Comparison of ENCODE assay signal across 1 cellular context in the genomic region with DNA sequence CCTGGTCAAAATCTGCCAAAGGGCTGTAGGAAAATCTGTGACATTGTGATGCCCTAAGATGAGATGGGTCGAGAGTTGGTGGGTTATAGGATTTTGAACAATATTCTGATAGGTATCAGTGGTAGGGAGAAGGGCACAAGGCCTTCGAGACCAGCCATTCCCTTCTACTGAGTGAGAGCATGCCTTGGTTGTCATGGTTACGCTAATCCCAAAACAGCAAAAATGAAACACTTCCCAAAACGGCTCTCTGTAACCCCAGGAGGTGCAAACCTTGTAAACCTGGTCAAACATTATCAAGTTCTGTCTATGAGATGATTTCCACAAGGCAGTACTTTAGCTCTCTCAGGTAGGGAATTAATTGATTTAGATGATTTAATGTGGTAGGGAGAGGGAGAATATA.
A peak's percentile ranks its signal among the peaks of the same experiment; 100 is the strongest.
TF ChIP-seq lines count a peak whose summit lies in the region.

No MANE protein-coding gene starts in this region.

TF ChIP-seq in HepG2, 621 proteins besides CTCF, POLR2A, EP300 and RAD21 (continued from another document):
- TF ChIP-seq, protein P1, sequence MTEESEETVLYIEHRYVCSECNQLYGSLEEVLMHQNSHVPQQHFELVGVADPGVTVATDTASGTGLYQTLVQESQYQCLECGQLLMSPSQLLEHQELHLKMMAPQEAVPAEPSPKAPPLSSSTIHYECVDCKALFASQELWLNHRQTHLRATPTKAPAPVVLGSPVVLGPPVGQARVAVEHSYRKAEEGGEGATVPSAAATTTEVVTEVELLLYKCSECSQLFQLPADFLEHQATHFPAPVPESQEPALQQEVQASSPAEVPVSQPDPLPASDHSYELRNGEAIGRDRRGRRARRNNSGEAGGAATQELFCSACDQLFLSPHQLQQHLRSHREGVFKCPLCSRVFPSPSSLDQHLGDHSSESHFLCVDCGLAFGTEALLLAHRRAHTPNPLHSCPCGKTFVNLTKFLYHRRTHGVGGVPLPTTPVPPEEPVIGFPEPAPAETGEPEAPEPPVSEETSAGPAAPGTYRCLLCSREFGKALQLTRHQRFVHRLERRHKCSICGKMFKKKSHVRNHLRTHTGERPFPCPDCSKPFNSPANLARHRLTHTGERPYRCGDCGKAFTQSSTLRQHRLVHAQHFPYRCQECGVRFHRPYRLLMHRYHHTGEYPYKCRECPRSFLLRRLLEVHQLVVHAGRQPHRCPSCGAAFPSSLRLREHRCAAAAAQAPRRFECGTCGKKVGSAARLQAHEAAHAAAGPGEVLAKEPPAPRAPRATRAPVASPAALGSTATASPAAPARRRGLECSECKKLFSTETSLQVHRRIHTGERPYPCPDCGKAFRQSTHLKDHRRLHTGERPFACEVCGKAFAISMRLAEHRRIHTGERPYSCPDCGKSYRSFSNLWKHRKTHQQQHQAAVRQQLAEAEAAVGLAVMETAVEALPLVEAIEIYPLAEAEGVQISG (CRISPR knock-in tag; IDR thresholded peaks at IDR 0.05), result no peak
- no peak for TF ChIP-seq PCBP2 (optimal IDR thresholded peaks at IDR 0.05; ENCODE audit: low read depth, low read length, poor library complexity, severe bottlenecking)
- no peak for TF ChIP-seq GATA4 (IDR thresholded peaks at IDR 0.05; ENCODE audit: borderline replicate concordance, low read depth)
- no peak for TF ChIP-seq ZNF382 (CRISPR knock-in tag; IDR thresholded peaks at IDR 0.05; ENCODE audit: borderline replicate concordance)
- peak; percentile 49; the same call in 1 of the 2 replicates for TF ChIP-seq RFX1 (IDR thresholded peaks at IDR 0.05)
